In genomic region chr10:89203237-89203636, GRCh38 we compare ENCODE assay signal across 28 cellular contexts. TPM values are rescaled to one million over a fixed set of nuclear protein-coding genes. Genes with fewer than 3 reads are reported as not detected.
"Had no signal": no experiment of that assay in that cellular context is flagged by ENCODE, and none has a peak within 500 bp of the region (broad histone marks: within the 10 kb centered on the region; RNA-seq: fewer than 3 reads in every experiment).

No MANE protein-coding gene starts in this region.

- H3K9me3 ChIP-seq: heart left ventricle, psoas muscle, sigmoid colon, thoracic aorta had no signal

- H3K9ac ChIP-seq: neural progenitor cell, parathyroid adenoma had no signal

- DNase-seq: activated CD4-positive, alpha-beta T cell treated with anti-CD3 and anti-CD28 coated beads for 4 hours; activated CD4-positive, alpha-beta T cell treated with anti-CD3 and anti-CD28 coated beads, Interleukin-2, amount 50 U/mL, for 48 hours; activated CD4-positive, CD25-positive, alpha-beta regulatory T cell; activated CD8-positive, alpha-beta memory T cell treated with anti-CD3 and anti-CD28 coated beads for 24 hours; activated CD8-positive, alpha-beta memory T cell treated with anti-CD3 and anti-CD28 coated beads, Interleukin-2, amount 50 U/mL, for 4 hours; activated effector memory CD4-positive, alpha-beta T cell treated with anti-CD3 and anti-CD28 coated beads, Interleukin-2, amount 50 U/mL, for 16 hours; activated naive CD4-positive, alpha-beta T cell treated with anti-CD3 and anti-CD28 coated beads for 36 hours; activated naive CD8-positive, alpha-beta T cell treated with anti-CD3 and anti-CD28 coated beads, Interleukin-2, amount 10 ng/mL, durations not matched to agents 7 days and 5 days; activated T-cell treated with anti-CD3 and anti-CD28 coated beads, Interleukin-2, amount 50 U/mL, for 1 hour; amniotic stem cell; caudate nucleus; cortex of kidney; effector memory CD8-positive, alpha-beta T cell; erythroblast; heart left ventricle; naive thymus-derived CD8-positive, alpha-beta T cell; occipital lobe; psoas muscle; sigmoid colon; small intestine; stimulated activated CD4-positive, alpha-beta T cell treated with anti-CD3 and anti-CD28 coated beads, Interleukin-4, amount 100 ng/mL, for 24 hours; T-cell; trophoblast cell had no signal

- H3K4me2 ChIP-seq: neural progenitor cell had no signal

- H3K27ac ChIP-seq: heart left ventricle, neural progenitor cell, parathyroid adenoma, psoas muscle, sigmoid colon, thoracic aorta had no signal

- H2AFZ ChIP-seq: neural progenitor cell, parathyroid adenoma had no signal

- H3K36me3 ChIP-seq: heart left ventricle, neural progenitor cell, sigmoid colon, thoracic aorta had no signal

- H3K4me3 ChIP-seq: heart left ventricle, neural progenitor cell, psoas muscle, sigmoid colon, thoracic aorta had no signal

RNA-seq across cellular contexts. Expression of gene CH25H, which starts 3.9 kb away (rescaled TPM):
- total RNA-seq: activated naive CD8-positive, alpha-beta T cell treated with anti-CD3 and anti-CD28 coated beads, Interleukin-2, amount 10 ng/mL, durations not matched to agents 7 days and 5 days; activated T-helper 1 cell treated with anti-CD3 and anti-CD28 coated beads, Interleukin-12 subunit alpha, Interleukin-12 subunit beta, Interleukin-2, Interleukin-4 antibody, amounts not matched to agents 30 ng/mL and 10 ng/mL and 1 ng/mL, durations not matched to agents 14 hours and 24 hours and 36 hours; chondrocyte; naive thymus-derived CD8-positive, alpha-beta T cell had no signal
